8 cellular contexts compared by ENCODE assay signal in the genomic region with DNA sequence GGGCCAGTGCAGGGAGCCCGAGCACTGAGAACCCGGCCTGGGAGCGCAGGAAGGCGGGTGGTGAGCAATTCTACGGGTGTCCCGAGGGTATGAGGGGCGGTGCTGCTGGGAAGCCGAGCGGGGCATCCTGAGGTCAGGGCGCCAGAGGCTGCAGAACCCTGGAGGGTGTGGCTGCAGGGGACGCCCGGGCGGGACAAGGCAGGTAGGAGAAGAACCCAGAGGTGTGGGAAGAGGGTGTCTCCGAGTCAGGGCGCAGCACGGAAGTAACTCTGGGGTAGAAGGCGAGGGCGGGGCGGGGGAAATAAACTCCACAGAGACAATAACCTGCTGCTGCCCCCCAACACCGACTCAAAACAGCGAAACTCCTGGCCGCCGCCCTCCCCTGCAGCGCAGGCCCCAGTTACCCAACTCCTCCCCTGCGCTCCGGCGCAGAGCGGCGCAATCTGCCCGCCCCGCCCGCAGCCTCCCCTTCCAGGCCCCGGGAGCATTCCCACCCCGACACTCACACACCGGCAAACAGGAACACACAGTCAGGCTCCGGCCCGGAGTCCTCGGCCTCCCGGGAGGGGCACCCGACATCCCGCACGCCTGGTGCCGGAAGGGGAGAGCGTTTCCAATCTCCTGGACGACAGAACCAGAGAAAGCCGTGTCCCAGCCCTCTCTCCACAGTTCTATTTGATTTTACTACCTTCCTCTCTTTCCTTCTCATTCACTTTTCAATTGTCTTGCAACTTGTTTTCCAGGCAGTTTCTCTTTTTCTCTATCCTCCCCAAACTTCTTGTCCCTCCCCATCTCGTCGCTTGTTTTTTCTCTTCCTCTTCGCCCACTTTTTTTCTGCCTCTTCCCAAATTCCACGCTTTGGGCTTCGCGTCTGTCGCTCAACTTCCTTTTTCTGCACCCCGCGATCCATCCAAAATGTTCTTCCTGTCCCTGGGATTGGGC. TPM values are rescaled to one million over a fixed set of nuclear protein-coding genes. Genes with fewer than 3 reads are reported as not detected.
A peak's percentile ranks its signal among the peaks of the same experiment; 100 is the strongest.
DNase-seq lines count a peak whose midpoint lies in the region; ATAC-seq, FAIRE-seq and TF ChIP-seq lines count a peak whose summit lies in the region.

No MANE protein-coding gene starts in this region.

- FAIRE-seq in HTR-8/SVneo (lab: Jason Lieb, UNC), result peak; percentile 23

- TF ChIP-seq CTCF in BE2C (IDR thresholded peaks at IDR 0.05; ENCODE audit: low read depth, low read length), result no peak
- TF ChIP-seq CTCF in brain (conservative IDR thresholded peaks at IDR 0.05), result no peak
- no peak for TF ChIP-seq CTCF in mesothelial cell of epicardium (IDR thresholded peaks at IDR 0.05; ENCODE audit: unreplicated experiment)

- no peak for DNase-seq in BE2C
- no peak for DNase-seq in HTR-8/SVneo (ENCODE audit: insufficient read length, low spot score)
- peak in 1 of 2 experiments; percentile 61 for DNase-seq in mesothelial cell of epicardium (ENCODE audit: low spot score in 2 of 2, unreplicated experiment in 2 of 2)
- DNase-seq in NCI-H1436 treated with DMSO at 0.1 percent for 48 hours (lab: John Stamatoyannopoulos, UW), result no peak

- no peaks in the 10 kb centered on the region for H3K4me1 ChIP-seq in BE2C

- H3K9me3 Mint-ChIP-seq in brain, result peaks cover 5 to 11% (median 7%) of the 10 kb centered on the region in 5 experiments
- H3K9me3 Mint-ChIP-seq in mesothelial cell of epicardium, result peaks cover 4% of the 10 kb centered on the region

- ATAC-seq in GM19467 (IDR thresholded peaks at IDR 0.05; ENCODE audit: unreplicated experiment) (no peak), HG03097 (IDR thresholded peaks at IDR 0.05; ENCODE audit: low FRiP score, unreplicated experiment) (no peak), HG03571 (IDR thresholded peaks at IDR 0.05; ENCODE audit: unreplicated experiment) (no peak)

- peaks cover 50% of the 10 kb centered on the region for H3K4me1 Mint-ChIP-seq in brain
- peaks cover 41% of the 10 kb centered on the region for H3K4me1 Mint-ChIP-seq in mesothelial cell of epicardium

- H3K4me3 ChIP-seq in BE2C (ENCODE audit: low read depth, low read length), result peak overlapping the region; percentile 63

- H3K36me3 Mint-ChIP-seq in brain (no peaks in the 10 kb centered on the region), mesothelial cell of epicardium (peaks cover 5% of the 10 kb centered on the region)

- H3K27me3 Mint-ChIP-seq in brain, result peaks cover 91% of the 10 kb centered on the region
- H3K27me3 Mint-ChIP-seq in mesothelial cell of epicardium (ENCODE audit: low read depth), result peaks cover 84% of the 10 kb centered on the region

- no peaks in the 10 kb centered on the region; the same call in 1 of the 2 replicates for H3K9me3 ChIP-seq in BE2C

- H3K36me3 ChIP-seq in BE2C, result no peaks in the 10 kb centered on the region

- H3K27ac Mint-ChIP-seq in brain, result peak overlapping the region in 4 of 5 experiments; percentile 17 to 55 (median 42)
- peak overlapping the region; percentile 27 for H3K27ac Mint-ChIP-seq in mesothelial cell of epicardium

- peaks cover 64% of the 10 kb centered on the region for H3K27me3 ChIP-seq in BE2C

- H3K4me3 Mint-ChIP-seq in brain (peak overlapping the region; percentile 84 to 95 (median 93)), mesothelial cell of epicardium (peak overlapping the region; percentile 82)

RNA-seq across cellular contexts. Expression of gene HRK, which starts 2.4 kb away (rescaled TPM):
- 0.74 TPM for polyA plus RNA-seq in BE2C (2012; ENCODE audit: insufficient read depth, insufficient read length, low read depth)
- 1.9 TPM for polyA plus RNA-seq in brain (ENCODE audit: insufficient read depth, low read depth, low replicate concordance)
- total RNA-seq in mesothelial cell of epicardium, result 3.5 to 4.4 TPM (median 4.3 TPM) in 3 replicates

RNA-seq across cellular contexts. Expression of gene FBXW8, which starts 31.9 kb away (rescaled TPM):
- 17.9 TPM for polyA plus RNA-seq in BE2C (2012; ENCODE audit: insufficient read depth, insufficient read length, low read depth)
- 8.8 TPM for polyA plus RNA-seq in brain (ENCODE audit: insufficient read depth, low read depth, low replicate concordance)
- total RNA-seq in mesothelial cell of epicardium, result 38.1 to 40.1 TPM (median 40.0 TPM) in 3 replicates
